In genomic region chrX:14899607-14900006, GRCh38 we compare ENCODE assay signal across 10 cellular contexts. TPM values are rescaled to one million over a fixed set of nuclear protein-coding genes. Genes with fewer than 3 reads are reported as not detected.
A peak's percentile ranks its signal among the peaks of the same experiment; 100 is the strongest.
DNase-seq lines count a peak whose midpoint lies in the region; ATAC-seq, FAIRE-seq and TF ChIP-seq lines count a peak whose summit lies in the region.
"Had no signal": no experiment of that assay in that cellular context is flagged by ENCODE, and none has a peak within 500 bp of the region (broad histone marks: within the 10 kb centered on the region; RNA-seq: fewer than 3 reads in every experiment).

No MANE protein-coding gene starts in this region.

- no peaks in the 10 kb centered on the region for H3K9me3 ChIP-seq in K562 (replicated peaks; ENCODE audit: control insufficient read depth, insufficient read depth, low read depth, low read length)
- H3K9me3 ChIP-seq in smooth muscle cell (replicated peaks; ENCODE audit: low read depth), result no peaks in the 10 kb centered on the region

- no peak overlapping the region for H3K4me3 ChIP-seq in K562
- no peak overlapping the region for H3K4me3 ChIP-seq in smooth muscle cell

- peaks cover 3% of the 10 kb centered on the region for H3K4me1 Mint-ChIP-seq in activated T-cell treated with anti-CD3 and anti-CD28 coated beads, Interleukin-2, amount 50 U/mL, for 4 hours (ENCODE audit: low read depth)

- no peak overlapping the region for H3K4me3 Mint-ChIP-seq in activated T-cell treated with anti-CD3 and anti-CD28 coated beads, Interleukin-2, amount 50 U/mL, for 4 hours

- DNase-seq in activated T-cell treated with anti-CD3 and anti-CD28 coated beads, Interleukin-2, amount 50 U/mL, for 4 hours, result no peak
- no peak for DNase-seq in activated T-cell treated with anti-CD3 and anti-CD28 coated beads for 4 hours
- peak; percentile 3 to 41 (median 25) for DNase-seq in K562 (ENCODE audit: extremely low read depth in 1 of 4, low spot score in 3 of 4)
- no peak for DNase-seq in smooth muscle cell (lab: John Stamatoyannopoulos, UW; ENCODE audit: unreplicated experiment)
- DNase-seq in posterior vena cava (ENCODE audit: low spot score), result no peak
- DNase-seq: C1 segment of cervical spinal cord, NCI-H1930 had no signal

- peak; percentile 60 to 78 for ATAC-seq in activated T-cell treated with anti-CD3 and anti-CD28 coated beads, Interleukin-2, amount 50 U/mL, for 4 hours
- ATAC-seq in HG03520 (IDR thresholded peaks at IDR 0.05; ENCODE audit: unreplicated experiment), result peak; percentile 83
- no peak for ATAC-seq in K562
- no peak for ATAC-seq in GM18519 (IDR thresholded peaks at IDR 0.05; ENCODE audit: low FRiP score, unreplicated experiment)
- no peak for ATAC-seq in GM21360 (IDR thresholded peaks at IDR 0.05; ENCODE audit: unreplicated experiment)

- in situ Hi-C loops in K562 (cut with MboI), result no loop called here

- no peaks in the 10 kb centered on the region for H3K27me3 Mint-ChIP-seq in activated T-cell treated with anti-CD3 and anti-CD28 coated beads, Interleukin-2, amount 50 U/mL, for 4 hours (ENCODE audit: low read depth)

- H2AFZ ChIP-seq in K562 (ENCODE audit: low read depth, low read length), result no peak overlapping the region
- no peak overlapping the region for H2AFZ ChIP-seq in smooth muscle cell (ENCODE audit: low read depth)

- TF ChIP-seq POLR2A in K562 (conservative IDR thresholded peaks at IDR 0.05), result no peak

- no peaks in the 10 kb centered on the region for H3K4me1 ChIP-seq in K562 (replicated peaks in 1 of 2; ENCODE audit: control insufficient read depth in 2 of 2, insufficient read depth in 2 of 2, low read length in 2 of 2)
- no peaks in the 10 kb centered on the region for H3K4me1 ChIP-seq in smooth muscle cell (ENCODE audit: low read depth)

- intact Hi-C loops in K562 (cut with micrococcal nuclease), result no loop called here
- intact Hi-C loops in posterior vena cava (cut with DNase I), result no loop called here

- H3K9me3 Mint-ChIP-seq in activated T-cell treated with anti-CD3 and anti-CD28 coated beads, Interleukin-2, amount 50 U/mL, for 4 hours, result no peaks in the 10 kb centered on the region

- H4K20me1 ChIP-seq in K562 (replicated peaks; ENCODE audit: control insufficient read depth, insufficient read depth, low read length) (no peaks in the 10 kb centered on the region), smooth muscle cell (ENCODE audit: low read depth) (no peaks in the 10 kb centered on the region)

- CTCF ChIA-PET in K562 (lab: Yijun Ruan, JAX; ENCODE audit: low intra/inter-chr PET ratio), result no interaction called here

- H3K4me2 ChIP-seq in K562 (ENCODE audit: insufficient read depth, low read length) (no peak overlapping the region), smooth muscle cell (peak overlapping the region; percentile 29)

- H3K27ac ChIP-seq in K562 (ENCODE audit: extremely low read depth, low read depth, low read length) (no peak overlapping the region; the same call in 2 of the 3 replicates), smooth muscle cell (ENCODE audit: low read depth) (peak overlapping the region; percentile 88)

- no peaks in the 10 kb centered on the region for H3F3A ChIP-seq in smooth muscle cell (ENCODE audit: low read depth)

- FAIRE-seq in K562 (lab: Jason Lieb, UNC), result no peak

- no peak for TF ChIP-seq RAD21 in K562 (CRISPR knock-in tag; conservative IDR thresholded peaks at IDR 0.05 in 1 of 2, IDR thresholded peaks at IDR 0.05 in 1 of 2)

- H3K36me3 Mint-ChIP-seq in activated T-cell treated with anti-CD3 and anti-CD28 coated beads, Interleukin-2, amount 50 U/mL, for 4 hours (ENCODE audit: insufficient read depth), result peaks cover 18% of the 10 kb centered on the region

- no peak overlapping the region for H3K9ac ChIP-seq in K562 (ENCODE audit: insufficient read depth in 1 of 2, low read depth in 2 of 2, low read length in 2 of 2)
- H3K9ac ChIP-seq in smooth muscle cell (ENCODE audit: low read depth), result peak overlapping the region; percentile 24

- no peaks in the 10 kb centered on the region for H3K79me2 ChIP-seq in K562 (ENCODE audit: control insufficient read depth, insufficient read depth, low read length)
- H3K79me2 ChIP-seq in smooth muscle cell (ENCODE audit: low read depth), result no peaks in the 10 kb centered on the region

- no peak for TF ChIP-seq CTCF in K562 (IDR thresholded peaks at IDR 0.05 in 2 of 3, conservative IDR thresholded peaks at IDR 0.05 in 1 of 3; ENCODE audit: insufficient read depth in 2 of 3, low read depth in 1 of 3, low read length in 3 of 3)
- no peak for TF ChIP-seq CTCF in smooth muscle cell (IDR thresholded peaks at IDR 0.05; ENCODE audit: borderline replicate concordance, insufficient read depth, poor library complexity, severe bottlenecking)

- POLR2A ChIA-PET in K562 (lab: Yijun Ruan, JAX), result no interaction called here

- no peak for TF ChIP-seq EP300 in K562 (IDR thresholded peaks at IDR 0.05; ENCODE audit: low read length)

- BruUV-seq in K562 (replicated peaks; lab: Mats Ljungman, UMichigan), result no TSS peak

- H3K9me1 ChIP-seq in K562 (ENCODE audit: control insufficient read depth, insufficient read depth, low read length), result no peaks in the 10 kb centered on the region

- H3K27me3 ChIP-seq in K562 (ENCODE audit: control insufficient read depth in 2 of 2, insufficient read depth in 2 of 2, low read length in 2 of 2) (no peaks in the 10 kb centered on the region), smooth muscle cell (ENCODE audit: low read depth) (no peaks in the 10 kb centered on the region)

- H3K36me3 ChIP-seq in K562 (ENCODE audit: control insufficient read depth, insufficient read depth, low read length), result no peaks in the 10 kb centered on the region
- no peaks in the 10 kb centered on the region for H3K36me3 ChIP-seq in smooth muscle cell (ENCODE audit: low read depth)

TF ChIP-seq in K562, 482 proteins besides CTCF, POLR2A, EP300 and RAD21:
- TF ChIP-seq, protein P1, sequence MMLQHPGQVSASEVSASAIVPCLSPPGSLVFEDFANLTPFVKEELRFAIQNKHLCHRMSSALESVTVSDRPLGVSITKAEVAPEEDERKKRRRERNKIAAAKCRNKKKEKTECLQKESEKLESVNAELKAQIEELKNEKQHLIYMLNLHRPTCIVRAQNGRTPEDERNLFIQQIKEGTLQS (IDR thresholded peaks at IDR 0.05), result peak; percentile 65
- TF ChIP-seq, protein P1 (CRISPR knock-in tag; conservative IDR thresholded peaks at IDR 0.05), result no peak
- TF ChIP-seq ZNF408 (CRISPR knock-in tag; IDR thresholded peaks at IDR 0.05; ENCODE audit: low read depth), result no peak

RNA-seq across cellular contexts. Expression of gene MOSPD2, which starts 26.4 kb away (rescaled TPM):
- 1 to 10 TPM; 5.5 to 9.4 (median 9.3) TPM for total RNA-seq in activated T-cell treated with anti-CD3 and anti-CD28 coated beads, Interleukin-2, amount 50 U/mL, for 4 hours
- 29.0 and 71.3 TPM in 2 replicates for total RNA-seq in K562 (2011; cell fraction: chromatin; rRNA removed; ENCODE audit: low replicate concordance)
- 21.0 and 27.6 TPM in 2 replicates for total RNA-seq in K562 (2011; cell fraction: nucleolus; rRNA removed)
- total RNA-seq in K562 (2011; cell fraction: nucleoplasm; rRNA removed), result 52.0 and 87.0 TPM in 2 replicates
- total RNA-seq in K562 (2014; rRNA removed) (3.9 and 6.4 TPM in 2 replicates), K562 (2014; rRNA removed; fragmentation: Illumina TruSeq; extraction: Trizol) (10.9 and 11.0 TPM in 2 replicates), K562 (2015; rRNA removed; fragmentation: Illumina TruSeq; extraction: Trizol) (6.7 and 7.6 TPM in 2 replicates), K562 (2021) (8.1 and 9.2 TPM in 2 replicates), smooth muscle cell (20.0 and 28.3 TPM in 2 replicates), posterior vena cava (10 to 100 TPM; 11.7 to 13.8 TPM)
- polyA plus RNA-seq in K562 (2011; rRNA removed) (12.0 and 14.0 TPM in 2 replicates), K562 (2014; fragmentation: Illumina TruSeq; extraction: Trizol) (7.9 and 10.7 TPM in 2 replicates), K562 (2014; fragmentation: Nextera tagmentation; extraction: Ambion mirVana) (10 to 100 TPM in 1 of 2 experiments, 1 to 10 TPM in 1; 8.2 to 12.2 TPM), K562 (2014; rRNA removed) (6.7 TPM in 2 replicates), smooth muscle cell (10.6 and 10.8 TPM in 2 replicates)
- 2.2 and 5.8 TPM in 2 replicates for polyA plus RNA-seq in K562 (2011; cell fraction: cytosol; rRNA removed)
- 11.7 and 16.3 TPM in 2 replicates for polyA plus RNA-seq in K562 (2011; cell fraction: nucleus; rRNA removed)
- 4.8 and 7.9 TPM in 2 replicates for polyA plus RNA-seq in K562 (2012)
- 34.7 and 50.2 TPM in 2 replicates for polyA minus RNA-seq in K562 (2011; rRNA and poly(A)+ RNA removed)
- polyA minus RNA-seq in K562 (2011; cell fraction: cytosol; rRNA and poly(A)+ RNA removed), result 10.9 and 12.2 TPM in 2 replicates
- polyA minus RNA-seq in K562 (2011; cell fraction: nucleus; rRNA and poly(A)+ RNA removed), result 34.3 and 64.2 TPM in 2 replicates

RNA-seq across cellular contexts. Expression of gene FANCB, which starts 26.7 kb away (rescaled TPM):
- total RNA-seq in activated T-cell treated with anti-CD3 and anti-CD28 coated beads, Interleukin-2, amount 50 U/mL, for 4 hours, result 1 to 10 TPM; 7.9 to 9.8 (median 9.1) TPM
- 26.5 and 107 TPM in 2 replicates for total RNA-seq in K562 (2011; cell fraction: chromatin; rRNA removed; ENCODE audit: low replicate concordance)
- total RNA-seq in K562 (2011; cell fraction: nucleolus; rRNA removed), result 6.8 and 12.0 TPM in 2 replicates
- 33.1 and 36.6 TPM in 2 replicates for total RNA-seq in K562 (2011; cell fraction: nucleoplasm; rRNA removed)
- total RNA-seq in K562 (2014; rRNA removed), result 8.1 and 9.7 TPM in 2 replicates
- total RNA-seq in K562 (2014; rRNA removed; fragmentation: Illumina TruSeq; extraction: Trizol), result 21.3 and 22.9 TPM in 2 replicates
- total RNA-seq in K562 (2015; rRNA removed; fragmentation: Illumina TruSeq; extraction: Trizol), result 15.0 and 17.6 TPM in 2 replicates
- total RNA-seq in K562 (2021), result 14.4 and 15.1 TPM in 2 replicates
- polyA plus RNA-seq in K562 (2011; rRNA removed), result 13.8 and 19.2 TPM in 2 replicates
- polyA plus RNA-seq in K562 (2011; cell fraction: cytosol; rRNA removed), result 1.5 and 3.8 TPM in 2 replicates
- 11.3 and 16.6 TPM in 2 replicates for polyA plus RNA-seq in K562 (2011; cell fraction: nucleus; rRNA removed)
- 5.3 and 6.3 TPM in 2 replicates for polyA plus RNA-seq in K562 (2012)
- polyA plus RNA-seq in K562 (2014; fragmentation: Illumina TruSeq; extraction: Trizol), result 10.6 and 10.8 TPM in 2 replicates
- polyA plus RNA-seq in K562 (2014; fragmentation: Nextera tagmentation; extraction: Ambion mirVana), result 10 to 100 TPM; 14.6 to 17.5 TPM
- polyA plus RNA-seq in K562 (2014; rRNA removed), result 6.5 and 8.4 TPM in 2 replicates
- 48.0 and 57.7 TPM in 2 replicates for polyA minus RNA-seq in K562 (2011; rRNA and poly(A)+ RNA removed)
- polyA minus RNA-seq in K562 (2011; cell fraction: cytosol; rRNA and poly(A)+ RNA removed), result 8.1 and 13.0 TPM in 2 replicates
- polyA minus RNA-seq in K562 (2011; cell fraction: nucleus; rRNA and poly(A)+ RNA removed), result 29.4 and 55.8 TPM in 2 replicates
- total RNA-seq in smooth muscle cell, result 5.1 and 7.6 TPM in 2 replicates
- polyA plus RNA-seq in smooth muscle cell, result 2.0 and 3.1 TPM in 2 replicates
- total RNA-seq in posterior vena cava, result 1 to 10 TPM; 1.6 to 2.0 TPM

Comparison
In these comparisons a context has a peak if more than half of its experiments do, and no peak if none do; other contexts are left out.
1. ATAC-seq: peak in activated T-cell treated with anti-CD3 and anti-CD28 coated beads, Interleukin-2, amount 50 U/mL, for 4 hours (2 of 2) and HG03520 (single experiment); none in K562 (single experiment), GM18519 (single experiment) and GM21360 (single experiment).
2. DNase-seq: peak in K562 (4 of 4); none in activated T-cell treated with anti-CD3 and anti-CD28 coated beads, Interleukin-2, amount 50 U/mL, for 4 hours (single experiment), activated T-cell treated with anti-CD3 and anti-CD28 coated beads for 4 hours (single experiment), smooth muscle cell (single experiment) and posterior vena cava (single experiment).